Comparison of ENCODE assay signal across 18 cellular contexts in the genomic region with DNA sequence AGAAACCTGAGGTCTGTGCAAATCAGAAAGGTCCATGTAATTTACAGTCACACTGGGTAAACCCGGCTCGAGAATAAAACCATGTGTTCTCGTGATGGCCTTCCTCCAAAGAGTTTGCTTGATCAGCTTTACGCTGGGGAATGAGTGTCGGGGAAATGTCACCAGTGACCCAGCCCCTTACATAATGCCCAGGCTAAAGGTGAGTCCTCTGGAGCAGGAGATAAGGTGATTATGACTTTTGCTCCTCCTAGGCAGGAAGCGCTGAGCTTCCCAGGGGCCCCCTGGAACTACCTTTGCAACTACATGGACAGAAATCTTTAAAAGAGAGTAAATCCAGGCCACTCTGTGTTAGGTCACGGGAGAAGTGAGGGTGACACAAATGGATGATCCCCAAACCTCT. TPM values are rescaled to one million over a fixed set of nuclear protein-coding genes. Genes with fewer than 3 reads are reported as not detected.
DNase-seq lines count a peak whose midpoint lies in the region; ATAC-seq, FAIRE-seq and TF ChIP-seq lines count a peak whose summit lies in the region.
"Had no signal": no experiment of that assay in that cellular context is flagged by ENCODE, and none has a peak within 500 bp of the region (broad histone marks: within the 10 kb centered on the region; RNA-seq: fewer than 3 reads in every experiment).

No MANE protein-coding gene starts in this region.

- H3K27ac Mint-ChIP-seq in endothelial cell (ENCODE audit: unreplicated experiment), result no peak overlapping the region
- H3K27ac Mint-ChIP-seq: CD4-positive, CD25-positive, alpha-beta regulatory T cell; H9 had no signal

- peak; percentile 8 for DNase-seq in activated effector memory CD4-positive, alpha-beta T cell treated with anti-CD3 and anti-CD28 coated beads, Interleukin-2, amount 50 U/mL, for 16 hours
- DNase-seq in activated effector memory CD4-positive, alpha-beta T cell treated with Interleukin-2 at 50 U/mL for 16 hours, result no peak
- DNase-seq in left colon, result no peak
- DNase-seq in mucosa of descending colon, result no peak
- no peak for DNase-seq in GM10266 (ENCODE audit: extremely low spot score)
- DNase-seq in NAMALWA (ENCODE audit: low spot score), result no peak
- DNase-seq in RCC 7860 (ENCODE audit: low spot score), result no peak
- no peak for DNase-seq in endothelial cell (ENCODE audit: low spot score)
- DNase-seq: 8988T; Calu3; CD4-positive, CD25-positive, alpha-beta regulatory T cell; DMS 273 treated with DMSO at 0.1 percent for 48 hours; GOT3; H9 had no signal

- peaks cover 18% of the 10 kb centered on the region for H3K4me1 Mint-ChIP-seq in endothelial cell (ENCODE audit: unreplicated experiment)

- H3K9me3 Mint-ChIP-seq in endothelial cell (ENCODE audit: unreplicated experiment), result no peaks in the 10 kb centered on the region
- H3K9me3 Mint-ChIP-seq: CD4-positive, CD25-positive, alpha-beta regulatory T cell had no signal

- no peak overlapping the region for H3K4me3 ChIP-seq in mucosa of descending colon
- H3K4me3 ChIP-seq: BLaER1 treated with 17β-estradiol and CSF1 and Interleukin-3, amounts not matched to agents 10 nM and 100 nM; GM12878 had no signal

- H3K4me3 Mint-ChIP-seq in endothelial cell (ENCODE audit: unreplicated experiment), result no peak overlapping the region
- H3K4me3 Mint-ChIP-seq: CD4-positive, CD25-positive, alpha-beta regulatory T cell; H9 had no signal

- no peak for FAIRE-seq in RCC 7860 (lab: Jason Lieb, UNC)
- FAIRE-seq: GM12878 had no signal

- ATAC-seq in left colon, result peak; percentile 66
- ATAC-seq in mucosa of descending colon, result peak; percentile 46

- no peaks in the 10 kb centered on the region for H3K4me1 ChIP-seq in mucosa of descending colon (ENCODE audit: low read depth)

- H3K36me3 ChIP-seq in mucosa of descending colon (ENCODE audit: low read depth), result no peaks in the 10 kb centered on the region
- H3K36me3 ChIP-seq: BLaER1 treated with 17β-estradiol and CSF1 and Interleukin-3, amounts not matched to agents 10 nM and 100 nM had no signal

- H3K27me3 Mint-ChIP-seq in endothelial cell (ENCODE audit: unreplicated experiment), result peaks cover 2% of the 10 kb centered on the region

- H3K36me3 Mint-ChIP-seq in endothelial cell (ENCODE audit: low read depth, unreplicated experiment), result peaks cover 4% of the 10 kb centered on the region
- H3K36me3 Mint-ChIP-seq: CD4-positive, CD25-positive, alpha-beta regulatory T cell had no signal

- intact Hi-C loops in left colon (cut with DNase I, micrococcal nuclease), result no loop called here
- intact Hi-C loops in mucosa of descending colon (cut with DNase I, micrococcal nuclease), result no loop called here

- H3K9me3 ChIP-seq in mucosa of descending colon, result no peaks in the 10 kb centered on the region
- H3K9me3 ChIP-seq: BLaER1 treated with 17β-estradiol and CSF1 and Interleukin-3, amounts not matched to agents 10 nM and 100 nM had no signal

- TF ChIP-seq CTCF in mucosa of descending colon (IDR thresholded peaks at IDR 0.05), result no peak
- TF ChIP-seq CTCF in GM10266 (IDR thresholded peaks at IDR 0.05; ENCODE audit: control insufficient read depth, insufficient read depth, low read depth, missing control alignments), result no peak
- TF ChIP-seq CTCF in endothelial cell (IDR thresholded peaks at IDR 0.05; ENCODE audit: unreplicated experiment), result no peak

RNA-seq across cellular contexts. Expression of gene SLC6A4, which starts 15.7 kb away (rescaled TPM):
- total RNA-seq in left colon, result 1 to 10 TPM in 1 of 2 donors, under 1 TPM in 1; 0.79 to 1.1 TPM
- total RNA-seq in mucosa of descending colon, result 1 to 10 TPM in 2 of 3 donors, under 1 TPM in 1; 0.32 to 1.8 (median 1.2) TPM
- 1.0 TPM for total RNA-seq in endothelial cell (ENCODE audit: unreplicated experiment)
- total RNA-seq: Calu3, Daoy, HT1080 had no signal
